ENCODE assay signal across 11 cellular contexts in the genomic region with DNA sequence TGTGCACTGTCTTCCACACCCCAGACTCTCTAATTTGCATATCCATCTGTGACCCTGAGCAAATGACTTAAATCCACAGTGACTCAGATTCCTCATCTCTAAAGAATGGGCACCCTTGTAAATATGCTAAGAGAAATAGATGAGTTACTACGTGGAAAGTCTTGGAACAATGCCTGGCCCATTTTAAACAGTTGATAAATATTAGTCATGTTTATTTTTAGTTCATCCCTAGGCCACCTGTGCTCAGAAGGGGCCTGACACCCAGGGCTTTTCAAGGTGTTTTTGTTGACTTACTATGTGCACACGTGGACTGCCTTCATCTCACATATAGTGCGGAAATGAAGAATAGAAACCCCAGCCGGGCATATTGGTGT. TPM values are rescaled to one million over a fixed set of nuclear protein-coding genes. Genes with fewer than 3 reads are reported as not detected.
A peak's percentile ranks its signal among the peaks of the same experiment; 100 is the strongest.
DNase-seq lines count a peak whose midpoint lies in the region; ATAC-seq, FAIRE-seq and TF ChIP-seq lines count a peak whose summit lies in the region.
"Had no signal": no experiment of that assay in that cellular context is flagged by ENCODE, and none has a peak within 500 bp of the region (broad histone marks: within the 10 kb centered on the region; RNA-seq: fewer than 3 reads in every experiment).

No MANE protein-coding gene starts in this region.

- H3K27me3 ChIP-seq in AG04450 (ENCODE audit: control insufficient read depth, insufficient read depth, low read length) = no peaks in the 10 kb centered on the region

- H3K27ac ChIP-seq in AG04450 (ENCODE audit: low read depth, low read length) (peak overlapping the region; percentile 86), VCaP (peak overlapping the region; percentile 62), kidney (ENCODE audit: low read depth in 2 of 2, low read length in 2 of 2) (no peak overlapping the region)

- TF ChIP-seq CTCF in AG04450 (IDR thresholded peaks at IDR 0.05; ENCODE audit: low read depth, low read length) = no peak
- TF ChIP-seq CTCF in VCaP (conservative IDR thresholded peaks at IDR 0.05) = no peak
- TF ChIP-seq CTCF in kidney (IDR thresholded peaks at IDR 0.05; ENCODE audit: borderline replicate concordance, extremely low read depth, insufficient read depth) = no peak

- no peak for ATAC-seq in HG03342 (IDR thresholded peaks at IDR 0.05; ENCODE audit: unreplicated experiment)
- no peak for ATAC-seq in GM19035 (IDR thresholded peaks at IDR 0.05; ENCODE audit: unreplicated experiment)
- ATAC-seq: activated T-cell treated with anti-CD3 and anti-CD28 coated beads, Interleukin-2, amount 50 U/mL, for 72 hours; left lobe of liver had no signal

- DNase-seq in AG04450 (ENCODE audit: low read depth, low spot score) (peak; percentile 88), HS-27A (ENCODE audit: low read depth) (peak; percentile 93), kidney (peak; percentile 7), NCI-H526 (lab: John Stamatoyannopoulos, UW) (no peak)
- no peak for DNase-seq in activated CD4-positive, alpha-beta T cell treated with anti-CD3 and anti-CD28 coated beads, Interleukin-2, amount 10 ng/mL, durations not matched to agents 24 days and 14 days
- DNase-seq: activated T-cell treated with anti-CD3 and anti-CD28 coated beads, Interleukin-2, amount 50 U/mL, for 72 hours; NCI-H524 had no signal

- POLR2A ChIA-PET in AG04450 (lab: Yijun Ruan, JAX) = interaction anchor here (1.2 kb wide), 1 partner anchor 21 kb away, joined by 3 read pairs; no protein-coding TSS in a partner anchor

- intact Hi-C loops in kidney (cut with DNase I) = no loop called here
- intact Hi-C loops in activated CD4-positive, alpha-beta T cell treated with anti-CD3 and anti-CD28 coated beads, Interleukin-2, amount 10 ng/mL, durations not matched to agents 24 days and 14 days (cut with micrococcal nuclease) = no loop called here

- H3K27ac Mint-ChIP-seq in activated CD4-positive, alpha-beta T cell treated with anti-CD3 and anti-CD28 coated beads, Interleukin-2, amount 10 ng/mL, durations not matched to agents 24 days and 14 days = no peak overlapping the region
- H3K27ac Mint-ChIP-seq: activated T-cell treated with anti-CD3 and anti-CD28 coated beads, Interleukin-2, amount 50 U/mL, for 72 hours had no signal

- H3K9me3 ChIP-seq in AG04450 (ENCODE audit: control insufficient read depth, insufficient read depth, low read length) = peaks cover 15% of the 10 kb centered on the region
- H3K9me3 ChIP-seq in kidney (ENCODE audit: control insufficient read depth in 1 of 2, low read length in 2 of 2) = peaks cover 2 to 4% of the 10 kb centered on the region in 2 donors

- no peak overlapping the region for H3K9ac ChIP-seq in kidney (ENCODE audit: low read length in 2 of 2)

- FAIRE-seq in kidney (lab: Jason Lieb, UNC) = no peak

- H3K36me3 Mint-ChIP-seq in activated CD4-positive, alpha-beta T cell treated with anti-CD3 and anti-CD28 coated beads, Interleukin-2, amount 10 ng/mL, durations not matched to agents 24 days and 14 days (ENCODE audit: low read depth) = no peaks in the 10 kb centered on the region

- no peaks in the 10 kb centered on the region for H3K36me3 ChIP-seq in kidney (ENCODE audit: control insufficient read depth in 1 of 2, insufficient read depth in 2 of 2, low read length in 2 of 2)

- H3K9me3 Mint-ChIP-seq in activated CD4-positive, alpha-beta T cell treated with anti-CD3 and anti-CD28 coated beads, Interleukin-2, amount 10 ng/mL, durations not matched to agents 24 days and 14 days = peaks cover 8% of the 10 kb centered on the region

- H3K4me3 ChIP-seq in AG04450 (ENCODE audit: low read depth, low read length) (no peak overlapping the region), kidney (ENCODE audit: low read length in 2 of 2) (no peak overlapping the region)

- CTCF ChIA-PET in AG04450 (lab: Charles Lee) = no interaction called here

- H3K4me1 Mint-ChIP-seq in activated CD4-positive, alpha-beta T cell treated with anti-CD3 and anti-CD28 coated beads, Interleukin-2, amount 10 ng/mL, durations not matched to agents 24 days and 14 days = peaks cover 3% of the 10 kb centered on the region

- H3K27me3 Mint-ChIP-seq in activated CD4-positive, alpha-beta T cell treated with anti-CD3 and anti-CD28 coated beads, Interleukin-2, amount 10 ng/mL, durations not matched to agents 24 days and 14 days = peaks cover 21% of the 10 kb centered on the region

- H3K4me3 Mint-ChIP-seq in activated CD4-positive, alpha-beta T cell treated with anti-CD3 and anti-CD28 coated beads, Interleukin-2, amount 10 ng/mL, durations not matched to agents 24 days and 14 days = no peak overlapping the region
- H3K4me3 Mint-ChIP-seq: activated T-cell treated with anti-CD3 and anti-CD28 coated beads, Interleukin-2, amount 50 U/mL, for 72 hours had no signal

- no peaks in the 10 kb centered on the region for H3K4me1 ChIP-seq in kidney (ENCODE audit: control insufficient read depth in 1 of 2, insufficient read depth in 1 of 2, low read depth in 1 of 2, low read length in 2 of 2)

RNA-seq across cellular contexts. Expression of a gene that starts 0.8 kb away (rescaled TPM):
- polyA plus RNA-seq in AG04450 (2011; rRNA removed) = 1.3 and 1.9 TPM in 2 replicates
- polyA minus RNA-seq in AG04450 (2011; rRNA and poly(A)+ RNA removed) = 4.1 and 5.3 TPM in 2 replicates
- 2.8 TPM for total RNA-seq in kidney
- not detected for polyA plus RNA-seq in kidney (ENCODE audit: insufficient read depth, low read depth, low replicate concordance)
- total RNA-seq in activated CD4-positive, alpha-beta T cell treated with anti-CD3 and anti-CD28 coated beads, Interleukin-2, amount 10 ng/mL, durations not matched to agents 24 days and 14 days = not detected in 2 replicates
- total RNA-seq: activated T-cell treated with anti-CD3 and anti-CD28 coated beads, Interleukin-2, amount 50 U/mL, for 72 hours had no signal

RNA-seq across cellular contexts. Expression of a gene that starts 18.5 kb away (rescaled TPM):
- 0.87 and 1.2 TPM in 2 replicates for polyA plus RNA-seq in AG04450 (2011; rRNA removed)
- 0.83 and 1.1 TPM in 2 replicates for polyA minus RNA-seq in AG04450 (2011; rRNA and poly(A)+ RNA removed)
- 3.3 TPM for total RNA-seq in kidney
- polyA plus RNA-seq in kidney (ENCODE audit: insufficient read depth, low read depth, low replicate concordance) = 4.6 TPM
- 6.8 and 7.7 TPM in 2 replicates for total RNA-seq in activated CD4-positive, alpha-beta T cell treated with anti-CD3 and anti-CD28 coated beads, Interleukin-2, amount 10 ng/mL, durations not matched to agents 24 days and 14 days

RNA-seq across cellular contexts. Expression of a gene that starts 30.0 kb away (rescaled TPM):
- polyA plus RNA-seq in AG04450 (2011; rRNA removed) (0.06 and 0.15 TPM in 2 replicates), kidney (ENCODE audit: insufficient read depth, low read depth, low replicate concordance) (not detected)
- 0.41 TPM in 1 of 2 replicates, not detected in the other for polyA minus RNA-seq in AG04450 (2011; rRNA and poly(A)+ RNA removed)
- not detected for total RNA-seq in kidney
- not detected in 2 replicates for total RNA-seq in activated CD4-positive, alpha-beta T cell treated with anti-CD3 and anti-CD28 coated beads, Interleukin-2, amount 10 ng/mL, durations not matched to agents 24 days and 14 days

RNA-seq across cellular contexts. Expression of a gene that starts 43.7 kb away (rescaled TPM):
- polyA plus RNA-seq in AG04450 (2011; rRNA removed) (0.21 TPM in 1 of 2 replicates, not detected in the other), kidney (ENCODE audit: insufficient read depth, low read depth, low replicate concordance) (5.1 TPM)
- 0.32 TPM in 1 of 2 replicates, not detected in the other for polyA minus RNA-seq in AG04450 (2011; rRNA and poly(A)+ RNA removed)
- 11.4 TPM for total RNA-seq in kidney
- total RNA-seq in activated CD4-positive, alpha-beta T cell treated with anti-CD3 and anti-CD28 coated beads, Interleukin-2, amount 10 ng/mL, durations not matched to agents 24 days and 14 days = not detected in 2 replicates

RNA-seq across cellular contexts. Expression of a gene that starts 48.7 kb away (rescaled TPM):
- polyA plus RNA-seq in AG04450 (2011; rRNA removed) (24.5 and 30.1 TPM in 2 replicates), kidney (ENCODE audit: insufficient read depth, low read depth, low replicate concordance) (30.6 TPM)
- polyA minus RNA-seq in AG04450 (2011; rRNA and poly(A)+ RNA removed) = 43.4 and 48.2 TPM in 2 replicates
- total RNA-seq in kidney = 61.6 TPM
- total RNA-seq in activated CD4-positive, alpha-beta T cell treated with anti-CD3 and anti-CD28 coated beads, Interleukin-2, amount 10 ng/mL, durations not matched to agents 24 days and 14 days = 196 and 216 TPM in 2 replicates

Comparison
In these comparisons a context has a peak if more than half of its experiments do, and no peak if none do; other contexts are left out.
1. DNase-seq: peak in AG04450 (single experiment), HS-27A (single experiment) and kidney (single experiment); none in NCI-H526 (0 of 2) and activated CD4-positive, alpha-beta T cell treated with anti-CD3 and anti-CD28 coated beads, Interleukin-2, amount 10 ng/mL, durations not matched to agents 24 days and 14 days (single experiment).
2. H3K27ac ChIP-seq: peak in AG04450 (single experiment) and VCaP (single experiment); none in kidney (0 of 2).